ENCODE assay signal across 12 cellular contexts in genomic region chr10:6607187-6607586, GRCh38. TPM values are rescaled to one million over a fixed set of nuclear protein-coding genes. Genes with fewer than 3 reads are reported as not detected.
DNase-seq lines count a peak whose midpoint lies in the region; ATAC-seq lines count a peak whose summit lies in the region.
"Had no signal": no experiment of that assay in that cellular context is flagged by ENCODE, and none has a peak within 500 bp of the region (broad histone marks: within the 10 kb centered on the region; RNA-seq: fewer than 3 reads in every experiment).

No MANE protein-coding gene starts in this region.

- peak overlapping the region; percentile 12; the same call in 1 of the 2 replicates for H3K4me2 ChIP-seq in BLaER1

- H3K36me3 Mint-ChIP-seq in T-helper 1 cell treated with Interleukin-12 subunit alpha and Interleukin-12 subunit beta and Interleukin-4 antibody, amounts not matched to agents 30 μg/mL and 1 μg/mL, for 36 hours (ENCODE audit: low read depth): peaks cover 44% of the 10 kb centered on the region
- H3K36me3 Mint-ChIP-seq in activated T-helper 2 cell treated with anti-CD3 and anti-CD28 coated beads, Interferon-gamma antibody, Interleukin-2, Interleukin-4, amounts not matched to agents 10 μg/mL and 5 μg/mL and 100 μg/mL, durations not matched to agents 14 hours and 24 hours and 36 hours (ENCODE audit: low read depth): peaks cover 56% of the 10 kb centered on the region
- H3K36me3 Mint-ChIP-seq in naive thymus-derived CD4-positive, alpha-beta T cell: peaks cover 11 to 56% (median 37%) of the 10 kb centered on the region in 5 donors

- no peaks in the 10 kb centered on the region for H3K36me3 ChIP-seq in BLaER1
- H3K36me3 ChIP-seq in naive thymus-derived CD4-positive, alpha-beta T cell (ENCODE audit: control insufficient read depth in 2 of 3, insufficient read depth in 3 of 3, low read length in 3 of 3): peaks cover 0 to 23% (median 8%) of the 10 kb centered on the region in 3 experiments
- H3K36me3 ChIP-seq: MG63 had no signal

- peaks cover 25% of the 10 kb centered on the region for H3K4me1 ChIP-seq in BLaER1
- peaks cover 19 to 36% of the 10 kb centered on the region in 2 donors for H3K4me1 ChIP-seq in naive thymus-derived CD4-positive, alpha-beta T cell (ENCODE audit: control insufficient read depth in 2 of 2, insufficient read depth in 2 of 2, low read length in 2 of 2)

- no peak overlapping the region for H3K9ac ChIP-seq in BLaER1

- CTCF ChIA-PET in naive thymus-derived CD4-positive, alpha-beta T cell (lab: Charles Lee): interaction anchor here (1.0 to 1.4 kb wide), 5 partner anchors 21 to 89 kb away, joined by 3 to 5 read pairs (median 3); no protein-coding TSS in a partner anchor

- H3K9me3 Mint-ChIP-seq in T-helper 1 cell treated with Interleukin-12 subunit alpha and Interleukin-12 subunit beta and Interleukin-4 antibody, amounts not matched to agents 30 μg/mL and 1 μg/mL, for 36 hours: peaks cover 11% of the 10 kb centered on the region
- H3K9me3 Mint-ChIP-seq in activated T-helper 2 cell treated with anti-CD3 and anti-CD28 coated beads, Interferon-gamma antibody, Interleukin-2, Interleukin-4, amounts not matched to agents 10 μg/mL and 5 μg/mL and 100 μg/mL, durations not matched to agents 14 hours and 24 hours and 36 hours: peaks cover 14% of the 10 kb centered on the region
- H3K9me3 Mint-ChIP-seq in naive thymus-derived CD4-positive, alpha-beta T cell: peaks cover 2 to 21% (median 8%) of the 10 kb centered on the region in 11 donors

- peaks cover 60% of the 10 kb centered on the region for H3K4me1 Mint-ChIP-seq in T-helper 1 cell treated with Interleukin-12 subunit alpha and Interleukin-12 subunit beta and Interleukin-4 antibody, amounts not matched to agents 30 μg/mL and 1 μg/mL, for 36 hours (ENCODE audit: low read depth)
- peaks cover 67% of the 10 kb centered on the region for H3K4me1 Mint-ChIP-seq in activated T-helper 2 cell treated with anti-CD3 and anti-CD28 coated beads, Interferon-gamma antibody, Interleukin-2, Interleukin-4, amounts not matched to agents 10 μg/mL and 5 μg/mL and 100 μg/mL, durations not matched to agents 14 hours and 24 hours and 36 hours (ENCODE audit: low read depth)
- peaks cover 23 to 85% (median 78%) of the 10 kb centered on the region in 7 donors for H3K4me1 Mint-ChIP-seq in naive thymus-derived CD4-positive, alpha-beta T cell

- H3K9me3 ChIP-seq in BLaER1: peaks cover 19% of the 10 kb centered on the region
- peaks cover 0 to 6% (median 0%) of the 10 kb centered on the region in 3 experiments for H3K9me3 ChIP-seq in naive thymus-derived CD4-positive, alpha-beta T cell (ENCODE audit: control insufficient read depth in 2 of 3, low read length in 3 of 3)
- H3K9me3 ChIP-seq: MG63 had no signal

- POLR2A ChIA-PET in naive thymus-derived CD4-positive, alpha-beta T cell (lab: Charles Lee): interaction anchor here (0.6 to 2.8 kb wide), 15 partner anchors 10 to 324 kb away, joined by 3 to 20 read pairs (median 7); no protein-coding TSS in a partner anchor

- peak overlapping the region; percentile 44 for H3K4me3 Mint-ChIP-seq in T-helper 1 cell treated with Interleukin-12 subunit alpha and Interleukin-12 subunit beta and Interleukin-4 antibody, amounts not matched to agents 30 μg/mL and 1 μg/mL, for 36 hours
- no peak overlapping the region for H3K4me3 Mint-ChIP-seq in activated T-helper 2 cell treated with anti-CD3 and anti-CD28 coated beads, Interferon-gamma antibody, Interleukin-2, Interleukin-4, amounts not matched to agents 10 μg/mL and 5 μg/mL and 100 μg/mL, durations not matched to agents 14 hours and 24 hours and 36 hours (ENCODE audit: low read depth)
- H3K4me3 Mint-ChIP-seq in naive thymus-derived CD4-positive, alpha-beta T cell: peak overlapping the region in 9 of 10 donors; percentile 40 to 76 (median 64)

- no peaks in the 10 kb centered on the region for H3K27me3 Mint-ChIP-seq in T-helper 1 cell treated with Interleukin-12 subunit alpha and Interleukin-12 subunit beta and Interleukin-4 antibody, amounts not matched to agents 30 μg/mL and 1 μg/mL, for 36 hours (ENCODE audit: low read depth)
- H3K27me3 Mint-ChIP-seq in activated T-helper 2 cell treated with anti-CD3 and anti-CD28 coated beads, Interferon-gamma antibody, Interleukin-2, Interleukin-4, amounts not matched to agents 10 μg/mL and 5 μg/mL and 100 μg/mL, durations not matched to agents 14 hours and 24 hours and 36 hours (ENCODE audit: low read depth): no peaks in the 10 kb centered on the region
- no peaks in the 10 kb centered on the region for H3K27me3 Mint-ChIP-seq in naive thymus-derived CD4-positive, alpha-beta T cell

- no peak overlapping the region for H3K27ac ChIP-seq in BLaER1
- H3K27ac ChIP-seq in naive thymus-derived CD4-positive, alpha-beta T cell (ENCODE audit: low read depth, low read length): peak overlapping the region; percentile 59
- H3K27ac ChIP-seq: VCaP had no signal

- H3K27me3 ChIP-seq in BLaER1: no peaks in the 10 kb centered on the region
- H3K27me3 ChIP-seq in naive thymus-derived CD4-positive, alpha-beta T cell (ENCODE audit: control insufficient read depth in 2 of 2, insufficient read depth in 2 of 2, low read length in 2 of 2): no peaks in the 10 kb centered on the region

- intact Hi-C loops in activated T-helper 2 cell treated with anti-CD3 and anti-CD28 coated beads, Interferon-gamma antibody, Interleukin-2, Interleukin-4, amounts not matched to agents 10 μg/mL and 5 μg/mL and 100 μg/mL, durations not matched to agents 14 hours and 24 hours and 36 hours (cut with micrococcal nuclease): loop anchor here (1.0 kb wide), 1 partner anchor 14 kb away; no protein-coding TSS in a partner anchor
- intact Hi-C loops in naive thymus-derived CD4-positive, alpha-beta T cell (cut with micrococcal nuclease): loop anchor here (1.0 kb wide), 2 partner anchors 15 to 24 kb away; no protein-coding TSS in a partner anchor

- H4K20me1 ChIP-seq in BLaER1: no peaks in the 10 kb centered on the region

- no peak overlapping the region for H3K4me3 ChIP-seq in BLaER1
- H3K4me3 ChIP-seq in naive thymus-derived CD4-positive, alpha-beta T cell (ENCODE audit: low read length): no peak overlapping the region
- H3K4me3 ChIP-seq: MG63 had no signal

- DNase-seq in activated T-helper 2 cell treated with anti-CD3 and anti-CD28 coated beads, Interferon-gamma antibody, Interleukin-2, Interleukin-4, amounts not matched to agents 10 μg/mL and 5 μg/mL and 100 μg/mL, durations not matched to agents 14 hours and 24 hours and 36 hours (ENCODE audit: low spot score): no peak
- peak in 8 of 9 donors; percentile 39 to 84 (median 77) for DNase-seq in naive thymus-derived CD4-positive, alpha-beta T cell
- DNase-seq in islet precursor cell (no peak), NCI-H69 (lab: John Stamatoyannopoulos, UW) (no peak), HPDE6-E6E7 (ENCODE audit: extremely low spot score) (no peak)
- DNase-seq: DMS 273 treated with DMSO at 0.1 percent for 48 hours, MG63, NCI-H2081 had no signal

- H3K27ac Mint-ChIP-seq in T-helper 1 cell treated with Interleukin-12 subunit alpha and Interleukin-12 subunit beta and Interleukin-4 antibody, amounts not matched to agents 30 μg/mL and 1 μg/mL, for 36 hours: peak overlapping the region; percentile 88
- H3K27ac Mint-ChIP-seq in activated T-helper 2 cell treated with anti-CD3 and anti-CD28 coated beads, Interferon-gamma antibody, Interleukin-2, Interleukin-4, amounts not matched to agents 10 μg/mL and 5 μg/mL and 100 μg/mL, durations not matched to agents 14 hours and 24 hours and 36 hours: peak overlapping the region; percentile 79
- H3K27ac Mint-ChIP-seq in naive thymus-derived CD4-positive, alpha-beta T cell: peak overlapping the region; percentile 89 to 98 (median 95)

- ATAC-seq in naive thymus-derived CD4-positive, alpha-beta T cell: peak; percentile 79
- ATAC-seq in HG03095 (IDR thresholded peaks at IDR 0.05; ENCODE audit: unreplicated experiment): no peak

RNA-seq across cellular contexts. Expression of gene PRKCQ, which starts 27.1 kb away (rescaled TPM):
- total RNA-seq in activated T-helper 2 cell treated with anti-CD3 and anti-CD28 coated beads, Interferon-gamma antibody, Interleukin-2, Interleukin-4, amounts not matched to agents 10 μg/mL and 5 μg/mL and 100 μg/mL, durations not matched to agents 14 hours and 24 hours and 36 hours: 40.0 and 40.8 TPM in 2 replicates
- 10 to 100 TPM; 45.9 to 68.3 (median 65.8) TPM for total RNA-seq in naive thymus-derived CD4-positive, alpha-beta T cell
- polyA plus RNA-seq in naive thymus-derived CD4-positive, alpha-beta T cell: 10 to 100 TPM; 44.3 to 74.5 TPM

Comparison
In these comparisons a context has a peak if more than half of its experiments do, and no peak if none do; other contexts are left out.
1. DNase-seq: peak in naive thymus-derived CD4-positive, alpha-beta T cell (8 of 9); none in activated T-helper 2 cell treated with anti-CD3 and anti-CD28 coated beads, Interferon-gamma antibody, Interleukin-2, Interleukin-4, amounts not matched to agents 10 μg/mL and 5 μg/mL and 100 μg/mL, durations not matched to agents 14 hours and 24 hours and 36 hours (single experiment), islet precursor cell (single experiment), NCI-H69 (single experiment) and HPDE6-E6E7 (single experiment).
2. Peak in every context shown above with its lines, with median percentiles within 50 percentile points of each other: H3K27ac Mint-ChIP-seq.